19 cellular contexts compared by ENCODE assay signal in the genomic region with DNA sequence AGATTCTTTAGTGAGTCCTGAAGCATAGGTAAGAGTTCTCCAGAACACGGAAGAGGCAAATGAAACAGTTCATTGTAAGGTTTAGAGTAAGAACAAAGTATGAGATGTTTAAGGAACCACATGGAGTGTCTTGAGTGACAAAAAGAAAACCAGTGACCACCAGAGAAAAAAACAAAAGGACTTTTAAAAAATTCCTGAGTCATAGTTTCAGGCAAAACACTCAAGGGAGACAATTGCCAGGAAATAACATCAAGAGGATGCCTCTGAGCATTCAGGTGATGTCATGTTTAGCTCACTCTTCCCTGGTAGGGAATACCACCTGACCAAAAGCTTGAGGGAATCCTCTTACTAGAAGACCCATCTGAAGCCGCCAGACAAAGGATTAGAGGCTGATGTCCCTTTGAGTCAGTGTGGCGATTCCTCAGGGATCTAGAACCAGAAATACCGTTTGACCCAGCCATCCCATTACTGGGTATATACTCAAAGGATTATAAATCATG.
"Had no signal": no experiment of that assay in that cellular context is flagged by ENCODE, and none has a peak within 500 bp of the region (broad histone marks: within the 10 kb centered on the region; RNA-seq: fewer than 3 reads in every experiment).

No MANE protein-coding gene starts in this region.

- H3K27me3 Mint-ChIP-seq: activated naive CD4-positive, alpha-beta T cell treated with anti-CD3 and anti-CD28 coated beads, Interleukin-2, amount 10 ng/mL, durations not matched to agents 7 days and 5 days; dendritic cell treated with granulocyte-macrophage colony-stimulating factor and Interleukin-4, amounts not matched to agents 40 ng/mL and 50 ng/mL, for 4 days had no signal

- H3K27me3 ChIP-seq: breast epithelium, neutrophil, pancreas, right lobe of liver, testis, upper lobe of right lung had no signal

- DNase-seq: activated CD4-positive, alpha-beta T cell treated with anti-CD3 and anti-CD28 coated beads for 48 hours; activated CD4-positive, CD25-positive, alpha-beta regulatory T cell; activated CD8-positive, alpha-beta T cell treated with anti-CD3 and anti-CD28 coated beads for 36 hours; activated naive CD4-positive, alpha-beta T cell treated with anti-CD3 and anti-CD28 coated beads, Interleukin-2, amount 10 ng/mL, durations not matched to agents 7 days and 5 days; activated naive CD8-positive, alpha-beta T cell treated with anti-CD3 and anti-CD28 coated beads, Interleukin-2, amount 50 U/mL, for 24 hours; activated T-cell treated with anti-CD3 and anti-CD28 coated beads, Interleukin-2, amount 50 U/mL, for 1 hour; anterior cingulate cortex; effector CD8-positive, alpha-beta T cell; hippocampal formation; natural killer cell; pancreas; right lobe of liver; small intestine; stimulated activated CD4-positive, alpha-beta T cell treated with anti-CD3 and anti-CD28 coated beads, Interleukin-4, amount 100 ng/mL, for 1 hour; testis; upper lobe of right lung had no signal

- H3K36me3 Mint-ChIP-seq: activated naive CD4-positive, alpha-beta T cell treated with anti-CD3 and anti-CD28 coated beads, Interleukin-2, amount 10 ng/mL, durations not matched to agents 7 days and 5 days; natural killer cell had no signal

- H3K27ac ChIP-seq: breast epithelium, neutrophil, pancreas, right lobe of liver, testis, upper lobe of right lung had no signal

- H3K4me1 Mint-ChIP-seq: activated naive CD4-positive, alpha-beta T cell treated with anti-CD3 and anti-CD28 coated beads, Interleukin-2, amount 10 ng/mL, durations not matched to agents 7 days and 5 days; activated naive CD8-positive, alpha-beta T cell treated with anti-CD3 and anti-CD28 coated beads, Interleukin-2, amount 50 U/mL, for 24 hours; natural killer cell had no signal

- H3K4me1 ChIP-seq: breast epithelium, right lobe of liver, testis, upper lobe of right lung had no signal

- H3K27ac Mint-ChIP-seq: activated CD8-positive, alpha-beta T cell treated with anti-CD3 and anti-CD28 coated beads for 36 hours; activated naive CD4-positive, alpha-beta T cell treated with anti-CD3 and anti-CD28 coated beads, Interleukin-2, amount 10 ng/mL, durations not matched to agents 7 days and 5 days; activated naive CD8-positive, alpha-beta T cell treated with anti-CD3 and anti-CD28 coated beads, Interleukin-2, amount 50 U/mL, for 24 hours; dendritic cell treated with granulocyte-macrophage colony-stimulating factor and Interleukin-4, amounts not matched to agents 40 ng/mL and 50 ng/mL, for 4 days; natural killer cell had no signal

- H3K9me3 ChIP-seq: breast epithelium, neutrophil, pancreas, right lobe of liver, testis, upper lobe of right lung had no signal

- H3K4me3 Mint-ChIP-seq: activated CD8-positive, alpha-beta T cell treated with anti-CD3 and anti-CD28 coated beads for 36 hours; activated naive CD4-positive, alpha-beta T cell treated with anti-CD3 and anti-CD28 coated beads, Interleukin-2, amount 10 ng/mL, durations not matched to agents 7 days and 5 days; activated naive CD8-positive, alpha-beta T cell treated with anti-CD3 and anti-CD28 coated beads, Interleukin-2, amount 50 U/mL, for 24 hours; dendritic cell treated with granulocyte-macrophage colony-stimulating factor and Interleukin-4, amounts not matched to agents 40 ng/mL and 50 ng/mL, for 4 days; natural killer cell had no signal

- H3K36me3 ChIP-seq: breast epithelium, neutrophil, pancreas, right lobe of liver, upper lobe of right lung had no signal

- ATAC-seq: activated CD8-positive, alpha-beta T cell treated with anti-CD3 and anti-CD28 coated beads for 36 hours; activated naive CD8-positive, alpha-beta T cell treated with anti-CD3 and anti-CD28 coated beads, Interleukin-2, amount 50 U/mL, for 24 hours; natural killer cell; pancreas; right lobe of liver; upper lobe of right lung had no signal

- H3K4me3 ChIP-seq: breast epithelium, pancreas, right lobe of liver, testis, upper lobe of right lung had no signal

- H3K9me3 Mint-ChIP-seq: activated CD8-positive, alpha-beta T cell treated with anti-CD3 and anti-CD28 coated beads for 36 hours; activated naive CD4-positive, alpha-beta T cell treated with anti-CD3 and anti-CD28 coated beads, Interleukin-2, amount 10 ng/mL, durations not matched to agents 7 days and 5 days; activated naive CD8-positive, alpha-beta T cell treated with anti-CD3 and anti-CD28 coated beads, Interleukin-2, amount 50 U/mL, for 24 hours; dendritic cell treated with granulocyte-macrophage colony-stimulating factor and Interleukin-4, amounts not matched to agents 40 ng/mL and 50 ng/mL, for 4 days had no signal
